Comparison of ENCODE assay signal across 15 cellular contexts in the genomic region with DNA sequence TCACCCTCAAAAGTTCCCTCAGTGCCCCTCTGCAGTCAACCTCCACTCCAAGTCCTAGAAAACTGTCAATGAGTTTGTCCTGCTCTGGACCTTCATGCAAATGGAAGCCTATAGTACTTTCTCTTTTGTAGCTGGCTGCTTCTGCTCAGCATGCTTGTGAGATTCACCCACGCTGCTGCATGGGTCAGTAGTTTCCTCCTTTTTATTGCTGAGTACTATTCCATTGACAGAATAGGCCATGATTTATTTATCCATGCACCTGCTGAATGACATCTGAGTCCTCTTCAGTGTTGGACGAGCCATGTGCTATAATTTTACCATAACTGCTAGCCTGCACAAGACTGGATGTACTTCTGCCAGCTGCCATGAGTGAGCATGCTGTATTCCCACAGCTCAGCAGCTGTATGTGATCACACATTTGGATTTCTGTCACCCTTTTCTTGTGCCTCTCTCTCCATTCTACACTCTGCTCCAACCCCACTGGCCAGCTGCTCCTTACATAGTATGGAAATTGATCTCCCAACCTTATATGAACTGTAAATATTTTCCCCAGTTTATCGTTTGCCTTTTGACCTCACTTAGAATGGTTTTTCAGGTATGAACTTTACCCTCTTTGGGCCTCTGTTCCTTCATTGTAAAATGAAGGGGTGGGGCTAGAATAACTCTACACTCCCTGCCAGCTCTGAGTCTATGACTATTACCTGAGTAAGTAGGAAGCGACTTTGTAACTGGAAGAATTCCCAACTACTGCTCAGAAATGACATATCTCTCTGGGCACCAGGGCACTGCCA. TPM values are rescaled to one million over a fixed set of nuclear protein-coding genes. Genes with fewer than 3 reads are reported as not detected.
A peak's percentile ranks its signal among the peaks of the same experiment; 100 is the strongest.
DNase-seq lines count a peak whose midpoint lies in the region; ATAC-seq and TF ChIP-seq lines count a peak whose summit lies in the region.
"Had no signal": no experiment of that assay in that cellular context is flagged by ENCODE, and none has a peak within 500 bp of the region (broad histone marks: within the 10 kb centered on the region; RNA-seq: fewer than 3 reads in every experiment).

No MANE protein-coding gene starts in this region.

- no peak for TF ChIP-seq EP300 in ovary (IDR thresholded peaks at IDR 0.05)

- no peak for DNase-seq in left ventricle myocardium superior
- no peak for DNase-seq in Right ventricle myocardium inferior (ENCODE audit: missing footprints)
- DNase-seq in SW480 (ENCODE audit: low spot score), result peak; percentile 41
- peak; percentile 81 for DNase-seq in kidney tubule cell (ENCODE audit: low spot score)
- DNase-seq in AML-193 (lab: John Stamatoyannopoulos, UW), result no peak
- DNase-seq in tibial artery, result no peak
- no peak for DNase-seq in ovary
- DNase-seq: activated CD4-positive, CD25-positive, alpha-beta regulatory T cell treated with anti-CD3 and anti-CD28 coated beads, Interleukin-2, amount 50 U/mL, for 72 hours; activated T-cell treated with anti-CD3 and anti-CD28 coated beads, Interleukin-2, amount 50 U/mL, for 48 hours; amniotic stem cell; cortex of kidney; Kasumi-1; NCI-H2107; stimulated activated CD4-positive, alpha-beta T cell treated with anti-CD3 and anti-CD28 coated beads, Interleukin-2, amount 100 ng/mL, for 24 hours had no signal

- H3K36me3 ChIP-seq in tibial artery (no peaks in the 10 kb centered on the region), ovary (no peaks in the 10 kb centered on the region)

- TF ChIP-seq CTCF in tibial artery (IDR thresholded peaks at IDR 0.05) (no peak), ovary (IDR thresholded peaks at IDR 0.05) (no peak)

- H3K4me1 ChIP-seq in tibial artery (peaks cover 0 to 13% (median 0%) of the 10 kb centered on the region in 4 donors), ovary (ENCODE audit: insufficient read depth) (no peaks in the 10 kb centered on the region)

- H3K27me3 ChIP-seq in tibial artery (no peaks in the 10 kb centered on the region), ovary (no peaks in the 10 kb centered on the region)

- intact Hi-C loops in left ventricle myocardium superior (cut with micrococcal nuclease) (no loop called here), Right ventricle myocardium inferior (cut with DNase I) (no loop called here), tibial artery (cut with DNase I; ENCODE audit: low total_unique reads) (no loop called here), ovary (cut with DNase I) (no loop called here)

- no peak overlapping the region for H3K27ac ChIP-seq in tibial artery
- H3K27ac ChIP-seq in ovary, result no peak overlapping the region

- H3K4me3 ChIP-seq in tibial artery, result no peak overlapping the region
- H3K4me3 ChIP-seq in ovary, result no peak overlapping the region

- 79 to 85% (median 82%) methylated on average over 4 of the region's 4 CpGs for WGBS in ovary, 3 donors

- ATAC-seq in left ventricle myocardium superior (peak; percentile 11), Right ventricle myocardium inferior (no peak), HG03378 (IDR thresholded peaks at IDR 0.05; ENCODE audit: unreplicated experiment) (no peak)

- no peak for TF ChIP-seq POLR2A in ovary (IDR thresholded peaks at IDR 0.05)

- H3K9me3 ChIP-seq in tibial artery, result no peaks in the 10 kb centered on the region
- H3K9me3 ChIP-seq in ovary, result no peaks in the 10 kb centered on the region

RNA-seq across cellular contexts. Expression of a gene that starts 26.2 kb away (rescaled TPM):
- total RNA-seq in left ventricle myocardium superior (0.30 TPM), Right ventricle myocardium inferior (0.32 TPM), ovary (10 to 100 TPM in 1 of 7 donors, 1 to 10 TPM in 4, under 1 TPM in 2; 0.30 to 14.4 (median 2.1) TPM)
- 1 to 10 TPM in 1 of 2 donors, under 1 TPM in 1; 0.12 to 1.4 TPM for polyA plus RNA-seq in ovary

Comparison
In these comparisons a context has a peak if more than half of its experiments do, and no peak if none do; other contexts are left out.
1. DNase-seq: peak in SW480 (single experiment) and kidney tubule cell (single experiment); none in left ventricle myocardium superior (single experiment), Right ventricle myocardium inferior (single experiment), AML-193 (0 of 2), tibial artery (0 of 2) and ovary (0 of 5).